Comparison of ENCODE assay signal across 15 cellular contexts in the genomic region with DNA sequence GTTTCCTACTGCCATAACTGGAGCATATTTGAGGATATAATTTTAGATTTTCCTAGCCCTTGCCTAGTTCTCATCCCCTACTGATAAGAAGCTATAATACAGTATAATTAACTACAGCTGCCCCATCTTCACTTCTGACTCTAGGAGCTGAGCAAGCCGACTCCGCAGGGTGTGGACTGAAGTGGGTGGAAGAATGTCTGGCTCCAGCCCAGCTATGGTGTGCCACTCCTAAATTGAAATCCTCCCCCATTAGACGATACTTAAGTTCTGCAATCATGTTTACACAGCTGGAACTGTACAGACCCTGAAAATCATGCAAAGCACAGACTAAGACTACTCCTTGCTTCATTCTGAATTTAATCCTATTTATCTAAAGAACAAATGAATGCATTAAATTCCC.
DNase-seq lines count a peak whose midpoint lies in the region; ATAC-seq and TF ChIP-seq lines count a peak whose summit lies in the region.
"Had no signal": no experiment of that assay in that cellular context is flagged by ENCODE, and none has a peak within 500 bp of the region (broad histone marks: within the 10 kb centered on the region; RNA-seq: fewer than 3 reads in every experiment).

No MANE protein-coding gene starts in this region.

- H3K4me1 ChIP-seq in SJCRH30: peaks cover 73% of the 10 kb centered on the region
- no peaks in the 10 kb centered on the region for H3K4me1 ChIP-seq in lower lobe of right lung
- H3K4me1 ChIP-seq in spleen: no peaks in the 10 kb centered on the region
- H3K4me1 ChIP-seq: gastrocnemius medialis had no signal

- intact Hi-C loops in lower lobe of right lung (cut with DNase I): no loop called here
- intact Hi-C loops in spleen (cut with DNase I; ENCODE audit: low total_unique reads): no loop called here

- TF ChIP-seq POLR2A in spleen (IDR thresholded peaks at IDR 0.05): no peak

- H3K27ac ChIP-seq in SJCRH30: peak overlapping the region; percentile 74
- no peak overlapping the region for H3K27ac ChIP-seq in lower lobe of right lung
- no peak overlapping the region for H3K27ac ChIP-seq in spleen
- H3K27ac ChIP-seq: gastrocnemius medialis, HL-60, skin epidermis had no signal

- no peaks in the 10 kb centered on the region for H3K36me3 ChIP-seq in SJCRH30
- H3K36me3 ChIP-seq in lower lobe of right lung: no peaks in the 10 kb centered on the region
- no peaks in the 10 kb centered on the region for H3K36me3 ChIP-seq in spleen
- H3K36me3 ChIP-seq: gastrocnemius medialis had no signal

- TF ChIP-seq CTCF in lower lobe of right lung (IDR thresholded peaks at IDR 0.05): no peak
- no peak for TF ChIP-seq CTCF in spleen (IDR thresholded peaks at IDR 0.05 in 8 of 11, conservative IDR thresholded peaks at IDR 0.05 in 3 of 11)

- H3K27me3 ChIP-seq in SJCRH30: no peaks in the 10 kb centered on the region
- H3K27me3 ChIP-seq in lower lobe of right lung (ENCODE audit: low read depth): no peaks in the 10 kb centered on the region
- H3K27me3 ChIP-seq in spleen (replicated peaks in 1 of 7): no peaks in the 10 kb centered on the region
- H3K27me3 ChIP-seq: gastrocnemius medialis had no signal

- H3K9me3 ChIP-seq in SJCRH30 (replicated peaks) (peaks cover 3% of the 10 kb centered on the region; the same call in 1 of the 2 replicates), lower lobe of right lung (no peaks in the 10 kb centered on the region), spleen (no peaks in the 10 kb centered on the region)
- H3K9me3 ChIP-seq: gastrocnemius medialis had no signal

- DNase-seq in DMS79 (lab: John Stamatoyannopoulos, UW): peak; percentile 1
- DNase-seq in NCI-H1105 (lab: John Stamatoyannopoulos, UW): peak; percentile 82
- DNase-seq in SJCRH30: peak; percentile 89 to 96
- peak; percentile 49 for DNase-seq in lower lobe of right lung
- no peak for DNase-seq in activated T-cell treated with anti-CD3 and anti-CD28 coated beads for 4 hours
- no peak for DNase-seq in spleen
- no peak for DNase-seq in activated naive CD4-positive, alpha-beta T cell treated with anti-CD3 and anti-CD28 coated beads, Interleukin-2, amount 50 U/mL, for 16 hours
- DNase-seq: activated CD4-positive, CD25-positive, alpha-beta regulatory T cell; gastrocnemius medialis; NCI-H446; SIG-M5 had no signal

- ATAC-seq in lower lobe of right lung (peak; percentile 73 to 81), GM18511 (IDR thresholded peaks at IDR 0.05; ENCODE audit: unreplicated experiment) (no peak)
- ATAC-seq: gastrocnemius medialis, GM23338 had no signal

- 68 to 78% (median 71%) methylated on average over 3 of the region's 3 CpGs for WGBS in spleen, 5 donors

- H3K4me3 ChIP-seq in SJCRH30 (no peak overlapping the region), lower lobe of right lung (no peak overlapping the region), spleen (no peak overlapping the region)
- H3K4me3 ChIP-seq: gastrocnemius medialis, GM23338, skin epidermis had no signal

Comparison
In these comparisons a context has a peak if more than half of its experiments do, and no peak if none do; other contexts are left out.
1. DNase-seq: peak in DMS79 (single experiment), NCI-H1105 (single experiment), SJCRH30 (2 of 2) and lower lobe of right lung (single experiment); none in activated T-cell treated with anti-CD3 and anti-CD28 coated beads for 4 hours (single experiment), spleen (single experiment) and activated naive CD4-positive, alpha-beta T cell treated with anti-CD3 and anti-CD28 coated beads, Interleukin-2, amount 50 U/mL, for 16 hours (single experiment).